Comparison of ENCODE assay signal across 8 cellular contexts in genomic region chr1:30379684-30380624, GRCh38.
DNase-seq lines count a peak whose midpoint lies in the region; ATAC-seq and TF ChIP-seq lines count a peak whose summit lies in the region.

No MANE protein-coding gene starts in this region.

- in situ Hi-C loops in KBM-7 (cut with MboI; ENCODE audit: low pct_unique_long_range_greater_than_20kb, low sequenced_read_pairs), result no loop called here

- H3K27ac ChIP-seq in OCI-LY3 (ENCODE audit: low read length) (no peak overlapping the region), uterus (no peak overlapping the region)

- H3K79me2 ChIP-seq in OCI-LY3 (ENCODE audit: low read length), result no peaks in the 10 kb centered on the region

- H3K27ac Mint-ChIP-seq in activated T-helper 17 cell treated with anti-CD3 and anti-CD28 coated beads, Interleukin-2, amount 50 U/mL, for 72 hours, result no peak overlapping the region
- no peak overlapping the region for H3K27ac Mint-ChIP-seq in nephron progenitor cell

- peak overlapping the region; percentile 33 for H3K4me2 ChIP-seq in OCI-LY3 (ENCODE audit: low read length)

- no peak overlapping the region for H3K4me3 Mint-ChIP-seq in activated T-helper 17 cell treated with anti-CD3 and anti-CD28 coated beads, Interleukin-2, amount 50 U/mL, for 72 hours
- H3K4me3 Mint-ChIP-seq in nephron progenitor cell, result no peak overlapping the region

- ATAC-seq in activated T-helper 17 cell treated with anti-CD3 and anti-CD28 coated beads, Interleukin-2, amount 50 U/mL, for 72 hours (replicated peaks), result peak; percentile 40
- no peak for ATAC-seq in HG03108 (IDR thresholded peaks at IDR 0.05; ENCODE audit: unreplicated experiment)

- H3K9me3 ChIP-seq in OCI-LY3 (ENCODE audit: insufficient read depth, low read length), result no peaks in the 10 kb centered on the region
- no peaks in the 10 kb centered on the region for H3K9me3 ChIP-seq in uterus

- H3K4me1 ChIP-seq in OCI-LY3 (ENCODE audit: low read length), result peaks cover 6% of the 10 kb centered on the region; the same call in 1 of the 2 replicates
- H3K4me1 ChIP-seq in uterus, result peaks cover 0 to 5% of the 10 kb centered on the region in 2 donors

- H3K27me3 ChIP-seq in OCI-LY3 (ENCODE audit: low read depth, low read length) (no peaks in the 10 kb centered on the region), uterus (no peaks in the 10 kb centered on the region)

- no peaks in the 10 kb centered on the region for H3K4me1 Mint-ChIP-seq in activated T-helper 17 cell treated with anti-CD3 and anti-CD28 coated beads, Interleukin-2, amount 50 U/mL, for 72 hours
- peaks cover 44% of the 10 kb centered on the region for H3K4me1 Mint-ChIP-seq in nephron progenitor cell

- no peaks in the 10 kb centered on the region for H3K36me3 Mint-ChIP-seq in activated T-helper 17 cell treated with anti-CD3 and anti-CD28 coated beads, Interleukin-2, amount 50 U/mL, for 72 hours (ENCODE audit: low read depth)
- no peaks in the 10 kb centered on the region for H3K36me3 Mint-ChIP-seq in nephron progenitor cell (ENCODE audit: low read depth)

- H3K27me3 Mint-ChIP-seq in activated T-helper 17 cell treated with anti-CD3 and anti-CD28 coated beads, Interleukin-2, amount 50 U/mL, for 72 hours, result peaks cover 25% of the 10 kb centered on the region
- H3K27me3 Mint-ChIP-seq in nephron progenitor cell (ENCODE audit: low read depth, poor library complexity), result peaks cover 26% of the 10 kb centered on the region

- intact Hi-C loops in uterus (cut with DNase I; ENCODE audit: low total_unique reads), result loop anchor here (10.0 kb wide), 1 partner anchor 1135 kb away; no protein-coding TSS in a partner anchor

- H3K9ac ChIP-seq in OCI-LY3 (ENCODE audit: low read length), result no peak overlapping the region

- H3K36me3 ChIP-seq in OCI-LY3 (replicated peaks; ENCODE audit: low read depth, low read length) (no peaks in the 10 kb centered on the region), uterus (no peaks in the 10 kb centered on the region)

- no peak for TF ChIP-seq POLR2A in uterus (IDR thresholded peaks at IDR 0.05)

- H3K4me3 ChIP-seq in OCI-LY3 (ENCODE audit: low read length) (no peak overlapping the region), foreskin fibroblast (ENCODE audit: low read depth in 1 of 2, low read length in 2 of 2) (no peak overlapping the region), uterus (no peak overlapping the region)

- peak overlapping the region; percentile 65; the same call in 1 of the 2 replicates for H2AFZ ChIP-seq in OCI-LY3 (ENCODE audit: low read depth, low read length)

- H4K20me1 ChIP-seq in OCI-LY3 (ENCODE audit: insufficient read depth, low read length), result no peaks in the 10 kb centered on the region

- TF ChIP-seq CTCF in OCI-LY3 (IDR thresholded peaks at IDR 0.05; ENCODE audit: low read depth, low read length), result peak; percentile 68
- TF ChIP-seq CTCF in foreskin fibroblast (IDR thresholded peaks at IDR 0.05; ENCODE audit: low read depth, low read length), result peak; percentile 85
- peak; percentile 86 for TF ChIP-seq CTCF in nephron progenitor cell (IDR thresholded peaks at IDR 0.05)
- peak; percentile 80 to 84 (median 80) for TF ChIP-seq CTCF in uterus (IDR thresholded peaks at IDR 0.05)

- H3K9me3 Mint-ChIP-seq in activated T-helper 17 cell treated with anti-CD3 and anti-CD28 coated beads, Interleukin-2, amount 50 U/mL, for 72 hours, result no peaks in the 10 kb centered on the region
- H3K9me3 Mint-ChIP-seq in nephron progenitor cell, result no peaks in the 10 kb centered on the region

- DNase-seq in DMS53 treated with DMSO at 0.1 percent for 48 hours (lab: John Stamatoyannopoulos, UW; ENCODE audit: unreplicated experiment) (peak; percentile 10), KBM-7 (peak; percentile 75), foreskin fibroblast (peak; percentile 47 to 86), nephron progenitor cell (peak; percentile 68), uterus (peak; percentile 35 to 64)

Comparison
In these comparisons a context has a peak if more than half of its experiments do, and no peak if none do; other contexts are left out.
1. DNase-seq: peak in every context shown above with its lines; median percentile 75 in KBM-7; 68 in nephron progenitor cell; 66 in foreskin fibroblast; 50 in uterus; 10 in DMS53 treated with DMSO at 0.1 percent for 48 hours.